24 cellular contexts compared by ENCODE assay signal in the genomic region with DNA sequence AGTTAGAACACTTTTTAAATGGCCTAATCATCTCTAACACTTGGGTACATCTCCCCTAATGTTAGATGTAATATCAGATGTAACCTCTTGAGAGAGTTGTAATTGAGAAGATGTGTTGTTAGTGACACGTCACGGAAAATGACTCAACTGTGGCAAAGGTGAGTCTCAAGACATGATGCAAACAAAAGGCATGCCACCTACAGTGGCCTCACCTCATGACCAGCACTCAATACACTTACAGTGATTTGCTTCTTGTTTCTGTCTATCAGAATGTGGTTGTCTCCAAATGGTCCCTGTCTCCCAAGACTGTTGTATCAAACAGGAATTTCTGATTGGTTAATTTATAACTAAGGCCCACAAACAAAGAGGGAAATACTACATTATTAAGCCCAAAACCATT.
DNase-seq lines count a peak whose midpoint lies in the region; ATAC-seq and TF ChIP-seq lines count a peak whose summit lies in the region.
"Had no signal": no experiment of that assay in that cellular context is flagged by ENCODE, and none has a peak within 500 bp of the region (broad histone marks: within the 10 kb centered on the region; RNA-seq: fewer than 3 reads in every experiment).

No MANE protein-coding gene starts in this region.

- ATAC-seq in activated CD4-positive, alpha-beta T cell treated with anti-CD3 and anti-CD28 coated beads for 36 hours: no peak
- ATAC-seq in GM21717 (IDR thresholded peaks at IDR 0.05; ENCODE audit: unreplicated experiment): no peak
- ATAC-seq: gastrocnemius medialis, left lobe of liver had no signal

- no peaks in the 10 kb centered on the region for H3K9me2 ChIP-seq in PC-9 (ENCODE audit: insufficient read depth)

- no peak overlapping the region for H3K27ac Mint-ChIP-seq in activated CD4-positive, alpha-beta T cell treated with anti-CD3 and anti-CD28 coated beads for 36 hours
- no peak overlapping the region for H3K27ac Mint-ChIP-seq in activated CD4-positive, alpha-beta T cell treated with anti-CD3 and anti-CD28 coated beads, Interleukin-2, amount 10 ng/mL, durations not matched to agents 24 days and 14 days
- H3K27ac Mint-ChIP-seq: activated B cell treated with CpG ODN at 0.5 μM for 24 hours; activated naive CD4-positive, alpha-beta T cell treated with anti-CD3 and anti-CD28 coated beads, Interleukin-2, amount 50 U/mL, for 24 hours; nephron progenitor cell; progenitor cell of endocrine pancreas; T-helper 2 cell treated with Interferon-gamma antibody and Interleukin-4, amounts not matched to agents 5 μg/mL and 100 μg/mL, for 36 hours had no signal

- POLR2A ChIA-PET in activated CD4-positive, alpha-beta T cell treated with anti-CD3 and anti-CD28 coated beads for 36 hours (lab: Charles Lee): no interaction called here
- POLR2A ChIA-PET in PC-9 (lab: Charles Lee; ENCODE audit: unreplicated experiment): no interaction called here

- H3K36me3 Mint-ChIP-seq in activated CD4-positive, alpha-beta T cell treated with anti-CD3 and anti-CD28 coated beads for 36 hours (ENCODE audit: low read depth): no peaks in the 10 kb centered on the region
- no peaks in the 10 kb centered on the region for H3K36me3 Mint-ChIP-seq in activated CD4-positive, alpha-beta T cell treated with anti-CD3 and anti-CD28 coated beads, Interleukin-2, amount 10 ng/mL, durations not matched to agents 24 days and 14 days (ENCODE audit: low read depth)
- H3K36me3 Mint-ChIP-seq: activated naive CD4-positive, alpha-beta T cell treated with anti-CD3 and anti-CD28 coated beads, Interleukin-2, amount 50 U/mL, for 24 hours had no signal

- no peak overlapping the region for H3K4me3 ChIP-seq in PC-9
- H3K4me3 ChIP-seq in epithelial cell of proximal tubule (ENCODE audit: low read depth, low read length): no peak overlapping the region
- H3K4me3 ChIP-seq: colonic mucosa, gastrocnemius medialis, SK-N-MC, skin epidermis had no signal

- TF ChIP-seq CTCF in PC-9 (conservative IDR thresholded peaks at IDR 0.05) (no peak), epithelial cell of proximal tubule (conservative IDR thresholded peaks at IDR 0.05; ENCODE audit: low read depth, low read length) (no peak)

- 0 out of 2 replicates have a peak overlapping the region, but pooled peaks have one; percentile 40 for H2AFZ ChIP-seq in PC-9

- H3K4me1 Mint-ChIP-seq in activated CD4-positive, alpha-beta T cell treated with anti-CD3 and anti-CD28 coated beads for 36 hours: no peaks in the 10 kb centered on the region
- no peaks in the 10 kb centered on the region for H3K4me1 Mint-ChIP-seq in activated CD4-positive, alpha-beta T cell treated with anti-CD3 and anti-CD28 coated beads, Interleukin-2, amount 10 ng/mL, durations not matched to agents 24 days and 14 days
- H3K4me1 Mint-ChIP-seq: activated B cell treated with CpG ODN at 0.5 μM for 24 hours; activated naive CD4-positive, alpha-beta T cell treated with anti-CD3 and anti-CD28 coated beads, Interleukin-2, amount 50 U/mL, for 24 hours had no signal

- H3K27me3 Mint-ChIP-seq in activated CD4-positive, alpha-beta T cell treated with anti-CD3 and anti-CD28 coated beads for 36 hours: no peaks in the 10 kb centered on the region
- no peaks in the 10 kb centered on the region for H3K27me3 Mint-ChIP-seq in activated CD4-positive, alpha-beta T cell treated with anti-CD3 and anti-CD28 coated beads, Interleukin-2, amount 10 ng/mL, durations not matched to agents 24 days and 14 days
- H3K27me3 Mint-ChIP-seq: activated B cell treated with CpG ODN at 0.5 μM for 24 hours; activated naive CD4-positive, alpha-beta T cell treated with anti-CD3 and anti-CD28 coated beads, Interleukin-2, amount 50 U/mL, for 24 hours; progenitor cell of endocrine pancreas had no signal

- no peaks in the 10 kb centered on the region for H3K27me3 ChIP-seq in PC-9 (ENCODE audit: insufficient read depth, low read depth)
- H3K27me3 ChIP-seq: colonic mucosa, gastrocnemius medialis had no signal

- H3K36me3 ChIP-seq in PC-9 (ENCODE audit: low read depth): no peaks in the 10 kb centered on the region
- H3K36me3 ChIP-seq: colonic mucosa, gastrocnemius medialis had no signal

- intact Hi-C loops in activated CD4-positive, alpha-beta T cell treated with anti-CD3 and anti-CD28 coated beads for 36 hours (cut with DNase I, micrococcal nuclease): no loop called here
- intact Hi-C loops in activated CD4-positive, alpha-beta T cell treated with anti-CD3 and anti-CD28 coated beads, Interleukin-2, amount 10 ng/mL, durations not matched to agents 24 days and 14 days (cut with micrococcal nuclease): no loop called here
- intact Hi-C loops in PC-9 (cut with micrococcal nuclease; ENCODE audit: unreplicated experiment): loop anchor here (1.0 kb wide), 1 partner anchor 36 kb away; no protein-coding TSS in a partner anchor

- H3K27ac ChIP-seq in PC-9: peak overlapping the region; percentile 79
- H3K27ac ChIP-seq: colonic mucosa, gastrocnemius medialis, HL-60, KMS-11, SK-N-MC, skin epidermis had no signal

- no peaks in the 10 kb centered on the region for H3K79me2 ChIP-seq in PC-9 (ENCODE audit: low read depth)

- peaks cover 19% of the 10 kb centered on the region for H3K4me1 ChIP-seq in PC-9 (replicated peaks; ENCODE audit: insufficient read depth)
- H3K4me1 ChIP-seq: colonic mucosa, gastrocnemius medialis had no signal

- H3K4me2 ChIP-seq in PC-9: peak overlapping the region; percentile 41; the same call in 1 of the 2 replicates
- H3K4me2 ChIP-seq: KMS-11 had no signal

- DNase-seq in activated CD4-positive, alpha-beta T cell treated with anti-CD3 and anti-CD28 coated beads for 36 hours: peak; percentile 6
- no peak for DNase-seq in activated CD4-positive, alpha-beta T cell treated with anti-CD3 and anti-CD28 coated beads, Interleukin-2, amount 10 ng/mL, durations not matched to agents 24 days and 14 days
- DNase-seq in PC-9: peak; percentile 54 to 75
- DNase-seq in epithelial cell of proximal tubule (ENCODE audit: low read depth): peak; percentile 75
- peak; percentile 90 for DNase-seq in renal cortical epithelial cell (ENCODE audit: low read depth)
- DNase-seq in NK-92 treated with Interleukin-12 subunit alpha and Interleukin-12 subunit beta, amount 100 ng/mL, for 24 hours (lab: John Stamatoyannopoulos, UW): no peak
- no peak for DNase-seq in dermis blood vessel endothelial cell
- DNase-seq: 8988T; activated B cell treated with CpG ODN at 0.5 μM for 24 hours; colonic mucosa; gastrocnemius medialis; NCI-H2107; NCI-H526 treated with DMSO at 0.1 percent for 48 hours; nephron progenitor cell; stimulated activated CD4-positive, alpha-beta T cell treated with anti-CD3 and anti-CD28 coated beads, Interleukin-2, amount 100 ng/mL, for 48 hours had no signal

- no peaks in the 10 kb centered on the region for H4K20me1 ChIP-seq in PC-9 (ENCODE audit: insufficient read depth)

- H3F3A ChIP-seq in PC-9 (ENCODE audit: insufficient read depth, low read depth): no peaks in the 10 kb centered on the region

- H3K9me3 Mint-ChIP-seq in activated CD4-positive, alpha-beta T cell treated with anti-CD3 and anti-CD28 coated beads for 36 hours (ENCODE audit: low read depth): peaks cover 2% of the 10 kb centered on the region
- H3K9me3 Mint-ChIP-seq in activated CD4-positive, alpha-beta T cell treated with anti-CD3 and anti-CD28 coated beads, Interleukin-2, amount 10 ng/mL, durations not matched to agents 24 days and 14 days: peaks cover 3% of the 10 kb centered on the region
- H3K9me3 Mint-ChIP-seq: activated B cell treated with CpG ODN at 0.5 μM for 24 hours, nephron progenitor cell had no signal

- H3K4me3 Mint-ChIP-seq in activated CD4-positive, alpha-beta T cell treated with anti-CD3 and anti-CD28 coated beads for 36 hours: no peak overlapping the region
- no peak overlapping the region for H3K4me3 Mint-ChIP-seq in activated CD4-positive, alpha-beta T cell treated with anti-CD3 and anti-CD28 coated beads, Interleukin-2, amount 10 ng/mL, durations not matched to agents 24 days and 14 days
- H3K4me3 Mint-ChIP-seq: activated B cell treated with CpG ODN at 0.5 μM for 24 hours; activated naive CD4-positive, alpha-beta T cell treated with anti-CD3 and anti-CD28 coated beads, Interleukin-2, amount 50 U/mL, for 24 hours; nephron progenitor cell; T-helper 2 cell treated with Interferon-gamma antibody and Interleukin-4, amounts not matched to agents 5 μg/mL and 100 μg/mL, for 36 hours had no signal

- CTCF ChIA-PET in activated CD4-positive, alpha-beta T cell treated with anti-CD3 and anti-CD28 coated beads for 36 hours (lab: Charles Lee): no interaction called here
- CTCF ChIA-PET in PC-9 (lab: Charles Lee): no interaction called here

- H3K9me3 ChIP-seq in PC-9 (ENCODE audit: insufficient read depth, low read depth): peaks cover 8% of the 10 kb centered on the region; the same call in 1 of the 2 replicates
- H3K9me3 ChIP-seq: colonic mucosa, gastrocnemius medialis had no signal

- no TSS peak for BruUV-seq in PC-9 (replicated peaks; lab: Mats Ljungman, UMichigan)

Comparison
In these comparisons a context has a peak if more than half of its experiments do, and no peak if none do; other contexts are left out.
1. DNase-seq: peak in activated CD4-positive, alpha-beta T cell treated with anti-CD3 and anti-CD28 coated beads for 36 hours (single experiment), PC-9 (2 of 2), epithelial cell of proximal tubule (single experiment) and renal cortical epithelial cell (single experiment); none in activated CD4-positive, alpha-beta T cell treated with anti-CD3 and anti-CD28 coated beads, Interleukin-2, amount 10 ng/mL, durations not matched to agents 24 days and 14 days (single experiment), NK-92 treated with Interleukin-12 subunit alpha and Interleukin-12 subunit beta, amount 100 ng/mL, for 24 hours (single experiment) and dermis blood vessel endothelial cell (single experiment).